Comparison of ENCODE assay signal across 9 cellular contexts in genomic region chrX:22950278-22951266, GRCh38. TPM values are rescaled to one million over a fixed set of nuclear protein-coding genes. Genes with fewer than 3 reads are reported as not detected.
DNase-seq lines count a peak whose midpoint lies in the region; ATAC-seq and TF ChIP-seq lines count a peak whose summit lies in the region.
"Had no signal": no experiment of that assay in that cellular context is flagged by ENCODE, and none has a peak within 500 bp of the region (broad histone marks: within the 10 kb centered on the region; RNA-seq: fewer than 3 reads in every experiment).

No MANE protein-coding gene starts in this region.

- intact Hi-C loops in Calu3 (cut with micrococcal nuclease; ENCODE audit: unreplicated experiment): no loop called here

- H3K9me3 Mint-ChIP-seq in Calu3 (ENCODE audit: low read depth, unreplicated experiment): no peaks in the 10 kb centered on the region
- H3K9me3 Mint-ChIP-seq: IgD-negative memory B cell had no signal

- DNase-seq in Calu3: peak; percentile 61
- DNase-seq in NAMALWA (ENCODE audit: low spot score): peak; percentile 2
- DNase-seq in cardiac fibroblast (ENCODE audit: low read depth in 2 of 2): peak; percentile 88 to 92
- DNase-seq in mucosa of gallbladder (ENCODE audit: low spot score): peak; percentile 64
- DNase-seq in HuH-7 (ENCODE audit: low spot score): no peak
- no peak for DNase-seq in cerebellar nuclear complex (lab: John Stamatoyannopoulos, UW)
- DNase-seq in globus pallidus (ENCODE audit: low spot score): no peak

- peaks cover 28% of the 10 kb centered on the region for H3K4me1 Mint-ChIP-seq in Calu3 (ENCODE audit: low read depth, unreplicated experiment)
- H3K4me1 Mint-ChIP-seq: IgD-negative memory B cell had no signal

- peak overlapping the region; percentile 83 for H3K27ac Mint-ChIP-seq in Calu3 (ENCODE audit: unreplicated experiment)

- no peak for TF ChIP-seq CTCF in Calu3 (IDR thresholded peaks at IDR 0.05; ENCODE audit: unreplicated experiment)
- TF ChIP-seq CTCF in cardiac fibroblast (IDR thresholded peaks at IDR 0.05; ENCODE audit: low read depth, low read length): no peak

- peaks cover 4% of the 10 kb centered on the region for H3K36me3 Mint-ChIP-seq in Calu3 (ENCODE audit: insufficient read depth, unreplicated experiment)
- H3K36me3 Mint-ChIP-seq: IgD-negative memory B cell had no signal

- ATAC-seq in HG02759 (IDR thresholded peaks at IDR 0.05; ENCODE audit: unreplicated experiment): no peak

- H3K4me3 ChIP-seq in cardiac fibroblast (replicated peaks in 1 of 2; ENCODE audit: low read depth in 2 of 2, low read length in 2 of 2): no peak overlapping the region

- H3K4me3 Mint-ChIP-seq in Calu3 (ENCODE audit: low read depth, unreplicated experiment): no peak overlapping the region
- H3K4me3 Mint-ChIP-seq: IgD-negative memory B cell had no signal

- no TSS peak for BruUV-seq in Calu3 (replicated peaks; lab: Mats Ljungman, UMichigan)

- H3K27me3 Mint-ChIP-seq in Calu3 (ENCODE audit: unreplicated experiment): no peaks in the 10 kb centered on the region
- H3K27me3 Mint-ChIP-seq: IgD-negative memory B cell had no signal

- CTCF ChIA-PET in Calu3 (lab: Charles Lee): interaction anchor here (0.7 kb wide), 1 partner anchor 1128 kb away, joined by 3 read pairs; no protein-coding TSS in a partner anchor

RNA-seq across cellular contexts. Expression of gene DDX53, which starts 49.2 kb away (rescaled TPM):
- not detected in 2 replicates for total RNA-seq in Calu3 (2022)
- total RNA-seq in mucosa of gallbladder: not detected

Comparison
In these comparisons a context has a peak if more than half of its experiments do, and no peak if none do; other contexts are left out.
1. DNase-seq: peak in Calu3 (single experiment), NAMALWA (single experiment), cardiac fibroblast (2 of 2) and mucosa of gallbladder (single experiment); none in HuH-7 (single experiment), cerebellar nuclear complex (0 of 2) and globus pallidus (single experiment).